27 cellular contexts compared by ENCODE assay signal in genomic region chr4:12978310-12978709, GRCh38.
"Had no signal": no experiment of that assay in that cellular context is flagged by ENCODE, and none has a peak within 500 bp of the region (broad histone marks: within the 10 kb centered on the region; RNA-seq: fewer than 3 reads in every experiment).

No MANE protein-coding gene starts in this region.

- H3K36me3 ChIP-seq: stomach, suprapubic skin, thoracic aorta, thyroid gland, tibial artery, tibial nerve, transverse colon, upper lobe of left lung, upper lobe of right lung, uterus, vagina had no signal

- H3K4me3 ChIP-seq: stomach, suprapubic skin, testis, thoracic aorta, thyroid gland, tibial artery, tibial nerve, transverse colon, upper lobe of left lung, upper lobe of right lung, uterus, vagina had no signal

- H3K27me3 Mint-ChIP-seq: stimulated activated memory B cell treated with anti-CD40 and anti-IgM and Interleukin-4, amounts not matched to agents 10 μg/mL and 1 μg/mL and 100 μg/mL, for 72 hours; stimulated activated naive B cell treated with anti-CD40 and anti-IgM and Interleukin-4, amounts not matched to agents 10 μg/mL and 1 μg/mL and 100 μg/mL, for 72 hours; stimulated activated naive CD8-positive, alpha-beta T cell treated with anti-CD3 and anti-CD28 coated beads, Interleukin-15, Interleukin-2, amounts not matched to agents 100 ng/mL and 50 ng/mL, for 24 hours; type B pancreatic cell had no signal

- DNase-seq: stimulated activated CD4-positive, alpha-beta T cell treated with anti-CD3 and anti-CD28 coated beads, Interleukin-2, amount 100 ng/mL, for 24 hours; stimulated activated CD4-positive, alpha-beta T cell treated with anti-CD3 and anti-CD28 coated beads, Interleukin-2, amount 100 ng/mL, for 48 hours; stimulated activated CD4-positive, alpha-beta T cell treated with anti-CD3 and anti-CD28 coated beads, Interleukin-4, amount 100 ng/mL, for 1 hour; stimulated activated CD4-positive, alpha-beta T cell treated with anti-CD3 and anti-CD28 coated beads, Interleukin-4, amount 100 ng/mL, for 24 hours; stimulated activated CD4-positive, alpha-beta T cell treated with anti-CD3 and anti-CD28 coated beads, Interleukin-4, amount 100 ng/mL, for 4 hours; stimulated activated CD8-positive, alpha-beta memory T cell treated with anti-CD3 and anti-CD28 coated beads, Interleukin-4, amount 100 ng/mL, for 48 hours; stimulated activated naive B cell treated with anti-CD40 and anti-IgM and Interleukin-4, amounts not matched to agents 10 μg/mL and 1 μg/mL and 100 μg/mL, for 72 hours; stimulated activated naive CD4-positive, alpha-beta T cell; stimulated activated naive CD4-positive, alpha-beta T cell treated with Interleukin-2 at 50 U/mL for 16 hours; stomach; substantia nigra; testis; thyroid gland; tibial artery; transverse colon; trophoblast cell; upper lobe of left lung; upper lobe of right lung; uterus had no signal

- H3K9me3 ChIP-seq: suprapubic skin, testis, thoracic aorta, thyroid gland, tibial artery, transverse colon, upper lobe of left lung, upper lobe of right lung, uterus, vagina had no signal

- H3K4me3 Mint-ChIP-seq: stimulated activated effector memory CD8-positive, alpha-beta T cell treated with anti-CD3 and anti-CD28 coated beads, Interleukin-12 subunit alpha, Interleukin-12 subunit beta, amount 100 ng/mL, for 72 hours; stimulated activated memory B cell treated with anti-CD40 and anti-IgM and Interleukin-4, amounts not matched to agents 10 μg/mL and 1 μg/mL and 100 μg/mL, for 72 hours; stimulated activated naive B cell treated with anti-CD40 and anti-IgM and Interleukin-4, amounts not matched to agents 10 μg/mL and 1 μg/mL and 100 μg/mL, for 72 hours; stimulated activated naive CD8-positive, alpha-beta T cell treated with anti-CD3 and anti-CD28 coated beads, Interleukin-15, Interleukin-2, amounts not matched to agents 100 ng/mL and 50 ng/mL, for 24 hours; type B pancreatic cell had no signal

- H3K27me3 ChIP-seq: stomach, suprapubic skin, testis, thyroid gland, tibial artery, tibial nerve, transverse colon, upper lobe of left lung, upper lobe of right lung, uterus, vagina had no signal

- ATAC-seq: stimulated activated effector memory CD8-positive, alpha-beta T cell treated with anti-CD3 and anti-CD28 coated beads, Interleukin-12 subunit alpha, Interleukin-12 subunit beta, amount 100 ng/mL, for 72 hours; stimulated activated memory B cell treated with anti-CD40 and anti-IgM and Interleukin-4, amounts not matched to agents 10 μg/mL and 1 μg/mL and 100 μg/mL, for 72 hours; stimulated activated naive B cell treated with anti-CD40 and anti-IgM and Interleukin-4, amounts not matched to agents 10 μg/mL and 1 μg/mL and 100 μg/mL, for 72 hours; upper lobe of right lung had no signal

- H3K9me3 Mint-ChIP-seq: type B pancreatic cell had no signal

- H3K4me1 Mint-ChIP-seq: stimulated activated effector memory CD8-positive, alpha-beta T cell treated with anti-CD3 and anti-CD28 coated beads, Interleukin-12 subunit alpha, Interleukin-12 subunit beta, amount 100 ng/mL, for 72 hours; stimulated activated memory B cell treated with anti-CD40 and anti-IgM and Interleukin-4, amounts not matched to agents 10 μg/mL and 1 μg/mL and 100 μg/mL, for 72 hours; stimulated activated naive B cell treated with anti-CD40 and anti-IgM and Interleukin-4, amounts not matched to agents 10 μg/mL and 1 μg/mL and 100 μg/mL, for 72 hours had no signal

- H3K4me1 ChIP-seq: suprapubic skin, testis, thyroid gland, tibial artery, tibial nerve, upper lobe of left lung, upper lobe of right lung, uterus, vagina had no signal

- H3K27ac Mint-ChIP-seq: stimulated activated effector memory CD8-positive, alpha-beta T cell treated with anti-CD3 and anti-CD28 coated beads, Interleukin-12 subunit alpha, Interleukin-12 subunit beta, amount 100 ng/mL, for 72 hours; stimulated activated memory B cell treated with anti-CD40 and anti-IgM and Interleukin-4, amounts not matched to agents 10 μg/mL and 1 μg/mL and 100 μg/mL, for 72 hours; stimulated activated naive B cell treated with anti-CD40 and anti-IgM and Interleukin-4, amounts not matched to agents 10 μg/mL and 1 μg/mL and 100 μg/mL, for 72 hours; stimulated activated naive CD8-positive, alpha-beta T cell treated with anti-CD3 and anti-CD28 coated beads, Interleukin-15, Interleukin-2, amounts not matched to agents 100 ng/mL and 50 ng/mL, for 24 hours; type B pancreatic cell had no signal

- H3K36me3 Mint-ChIP-seq: stimulated activated effector memory CD8-positive, alpha-beta T cell treated with anti-CD3 and anti-CD28 coated beads, Interleukin-12 subunit alpha, Interleukin-12 subunit beta, amount 100 ng/mL, for 72 hours; type B pancreatic cell had no signal

- H3K27ac ChIP-seq: stomach, suprapubic skin, testis, thoracic aorta, thyroid gland, tibial artery, tibial nerve, upper lobe of left lung, upper lobe of right lung, uterus, vagina had no signal
